Comparison of ENCODE assay signal across 8 cellular contexts in the genomic region with DNA sequence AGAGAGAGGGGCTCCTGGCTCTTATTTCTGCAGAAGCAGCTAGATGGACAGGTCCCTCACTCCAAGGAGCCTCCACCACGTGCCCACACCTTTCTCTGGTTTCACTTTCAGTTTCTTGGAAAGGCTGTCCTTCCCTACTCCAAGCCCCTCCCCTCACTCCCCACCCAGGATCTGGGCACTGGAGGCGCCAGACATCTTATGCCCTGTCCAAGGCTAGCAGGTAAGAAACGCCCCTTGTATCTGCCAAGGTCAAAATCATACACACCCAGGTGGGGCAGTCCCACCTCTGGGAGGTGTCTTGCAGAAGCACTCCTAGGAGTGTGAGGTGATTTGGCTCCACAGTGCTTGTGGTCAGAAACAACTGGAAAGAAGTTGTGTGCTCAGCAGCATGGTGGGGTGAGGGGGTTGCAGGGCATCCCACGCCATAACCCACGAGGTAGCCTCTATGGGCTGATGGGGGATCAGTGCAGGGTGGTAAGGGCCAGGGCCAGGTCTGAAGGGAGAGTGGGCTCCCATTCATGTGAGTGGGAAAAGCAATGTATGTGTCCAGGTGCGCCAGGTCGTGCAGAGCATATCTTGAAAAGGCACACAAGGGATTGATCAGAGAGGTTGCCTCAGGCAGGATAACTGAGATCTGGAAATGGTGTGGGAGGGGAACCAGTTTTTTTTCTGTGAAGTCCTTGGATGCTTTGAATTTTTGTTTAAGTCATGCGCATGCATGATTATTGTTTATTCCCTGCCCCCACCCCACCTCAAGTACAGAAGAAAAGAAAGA. TPM values are rescaled to one million over a fixed set of nuclear protein-coding genes. Genes with fewer than 3 reads are reported as not detected.
DNase-seq lines count a peak whose midpoint lies in the region; ATAC-seq and TF ChIP-seq lines count a peak whose summit lies in the region.

No MANE protein-coding gene starts in this region.

- H3K27me3 ChIP-seq in right atrium auricular region (no peaks in the 10 kb centered on the region), upper lobe of right lung (no peaks in the 10 kb centered on the region)

- H3K36me3 ChIP-seq in right atrium auricular region, result no peaks in the 10 kb centered on the region
- H3K36me3 ChIP-seq in upper lobe of right lung, result no peaks in the 10 kb centered on the region

- no peak for TF ChIP-seq CTCF in right atrium auricular region (IDR thresholded peaks at IDR 0.05)
- TF ChIP-seq CTCF in upper lobe of right lung (IDR thresholded peaks at IDR 0.05), result no peak

- intact Hi-C loops in left ventricle myocardium superior (cut with micrococcal nuclease), result no loop called here
- intact Hi-C loops in upper lobe of right lung (cut with DNase I), result no loop called here

- H3K9me3 ChIP-seq in right atrium auricular region (no peaks in the 10 kb centered on the region), upper lobe of right lung (no peaks in the 10 kb centered on the region)

- peak; percentile 22 for ATAC-seq in left ventricle myocardium superior
- ATAC-seq in upper lobe of right lung, result peak; percentile 68
- ATAC-seq in HG02798 (IDR thresholded peaks at IDR 0.05; ENCODE audit: poor library complexity, unreplicated experiment), result no peak
- ATAC-seq in HG03097 (IDR thresholded peaks at IDR 0.05; ENCODE audit: low FRiP score, unreplicated experiment), result no peak

- peaks cover 2% of the 10 kb centered on the region for H3K36me3 Mint-ChIP-seq in T-helper 1 cell treated with Interleukin-12 subunit alpha and Interleukin-12 subunit beta and Interleukin-4 antibody, amounts not matched to agents 30 μg/mL and 1 μg/mL, for 36 hours (ENCODE audit: low read depth)

- no peak overlapping the region for H3K27ac ChIP-seq in right atrium auricular region
- no peak overlapping the region for H3K27ac ChIP-seq in upper lobe of right lung

- H3K4me3 ChIP-seq in right atrium auricular region (no peak overlapping the region), upper lobe of right lung (no peak overlapping the region)

- peaks cover 49% of the 10 kb centered on the region for H3K4me1 Mint-ChIP-seq in T-helper 1 cell treated with Interleukin-12 subunit alpha and Interleukin-12 subunit beta and Interleukin-4 antibody, amounts not matched to agents 30 μg/mL and 1 μg/mL, for 36 hours (ENCODE audit: low read depth)

- DNase-seq in left ventricle myocardium superior, result no peak
- DNase-seq in right atrium auricular region (ENCODE audit: low spot score), result no peak
- peak; percentile 45 for DNase-seq in hepatic stellate cell (ENCODE audit: low spot score)
- no peak for DNase-seq in upper lobe of right lung
- DNase-seq in superior temporal gyrus (ENCODE audit: extremely low spot score), result no peak

- no peaks in the 10 kb centered on the region for H3K9me3 Mint-ChIP-seq in T-helper 1 cell treated with Interleukin-12 subunit alpha and Interleukin-12 subunit beta and Interleukin-4 antibody, amounts not matched to agents 30 μg/mL and 1 μg/mL, for 36 hours

- H3K27ac Mint-ChIP-seq in T-helper 1 cell treated with Interleukin-12 subunit alpha and Interleukin-12 subunit beta and Interleukin-4 antibody, amounts not matched to agents 30 μg/mL and 1 μg/mL, for 36 hours, result peak overlapping the region; percentile 73

- peaks cover 0 to 7% of the 10 kb centered on the region in 2 donors for H3K4me1 ChIP-seq in right atrium auricular region
- H3K4me1 ChIP-seq in upper lobe of right lung, result peaks cover 26% of the 10 kb centered on the region

- peak overlapping the region; percentile 71 for H3K4me3 Mint-ChIP-seq in T-helper 1 cell treated with Interleukin-12 subunit alpha and Interleukin-12 subunit beta and Interleukin-4 antibody, amounts not matched to agents 30 μg/mL and 1 μg/mL, for 36 hours

- H3K27me3 Mint-ChIP-seq in T-helper 1 cell treated with Interleukin-12 subunit alpha and Interleukin-12 subunit beta and Interleukin-4 antibody, amounts not matched to agents 30 μg/mL and 1 μg/mL, for 36 hours (ENCODE audit: low read depth), result no peaks in the 10 kb centered on the region

RNA-seq across cellular contexts. Expression of gene PRM1, which starts 31.8 kb away (rescaled TPM):
- total RNA-seq in left ventricle myocardium superior (not detected), right atrium auricular region (not detected), upper lobe of right lung (not detected)

RNA-seq across cellular contexts. Expression of gene RMI2, which starts 32.4 kb away (rescaled TPM):
- total RNA-seq in left ventricle myocardium superior, result 0.45 TPM
- under 1 TPM in 1 of 2 donors, not detected in 1; 0.85 TPM for total RNA-seq in right atrium auricular region
- 1.2 TPM for total RNA-seq in upper lobe of right lung

RNA-seq across cellular contexts. Expression of gene PRM2, which starts 36.6 kb away (rescaled TPM):
- not detected for total RNA-seq in left ventricle myocardium superior
- total RNA-seq in right atrium auricular region, result not detected
- not detected for total RNA-seq in upper lobe of right lung

RNA-seq across cellular contexts. Expression of gene PRM3, which starts 39.5 kb away (rescaled TPM):
- total RNA-seq in left ventricle myocardium superior (not detected), right atrium auricular region (not detected), upper lobe of right lung (not detected)

RNA-seq across cellular contexts. Expression of gene TNP2, which starts 43.8 kb away (rescaled TPM):
- total RNA-seq in left ventricle myocardium superior (not detected), right atrium auricular region (not detected), upper lobe of right lung (not detected)

Comparison
In these comparisons a context has a peak if more than half of its experiments do, and no peak if none do; other contexts are left out.
1. ATAC-seq: peak in left ventricle myocardium superior (single experiment) and upper lobe of right lung (single experiment); none in HG02798 (single experiment) and HG03097 (single experiment).